ENCODE assay signal across 8 cellular contexts in genomic region chr5:74579215-74579614, GRCh38.
A peak's percentile ranks its signal among the peaks of the same experiment; 100 is the strongest.
DNase-seq lines count a peak whose midpoint lies in the region; ATAC-seq and TF ChIP-seq lines count a peak whose summit lies in the region.

No MANE protein-coding gene starts in this region.

- CTCF ChIA-PET in activated CD4-positive, alpha-beta T cell treated with anti-CD3 and anti-CD28 coated beads, Interleukin-2, amount 10 ng/mL, durations not matched to agents 7 days and 5 days (lab: Charles Lee): interaction anchor here (0.8 kb wide), 1 partner anchor 61 kb away, joined by 4 read pairs; the partner anchor contains the start of gene ENC1
- CTCF ChIA-PET in WTC11 (lab: Charles Lee): no interaction called here

- peaks cover 43% of the 10 kb centered on the region for H3K4me1 Mint-ChIP-seq in activated CD4-positive, alpha-beta T cell treated with anti-CD3 and anti-CD28 coated beads, Interleukin-2, amount 10 ng/mL, durations not matched to agents 7 days and 5 days
- peaks cover 5% of the 10 kb centered on the region for H3K4me1 Mint-ChIP-seq in WTC11

- H3K36me3 Mint-ChIP-seq in activated CD4-positive, alpha-beta T cell treated with anti-CD3 and anti-CD28 coated beads, Interleukin-2, amount 10 ng/mL, durations not matched to agents 7 days and 5 days (ENCODE audit: low read depth): peaks cover 4% of the 10 kb centered on the region
- no peaks in the 10 kb centered on the region for H3K36me3 Mint-ChIP-seq in WTC11

- DNase-seq in activated CD4-positive, alpha-beta T cell treated with anti-CD3 and anti-CD28 coated beads, Interleukin-2, amount 10 ng/mL, durations not matched to agents 7 days and 5 days: peak; percentile 74
- DNase-seq in kidney tubule cell (ENCODE audit: low spot score) (peak; percentile 33), NCI-H1694 (lab: John Stamatoyannopoulos, UW) (no peak), SKM-1 treated with dmso at 0.1 percent for 144 hours (lab: John Stamatoyannopoulos, UW; ENCODE audit: unreplicated experiment) (no peak), NCI-H2227 treated with DMSO at 0.1 percent for 48 hours (lab: John Stamatoyannopoulos, UW) (no peak), WTC11 (ENCODE audit: low spot score) (no peak)

- H3K4me3 Mint-ChIP-seq in activated CD4-positive, alpha-beta T cell treated with anti-CD3 and anti-CD28 coated beads, Interleukin-2, amount 10 ng/mL, durations not matched to agents 7 days and 5 days: peak overlapping the region; percentile 43
- H3K4me3 Mint-ChIP-seq in WTC11: no peak overlapping the region

- POLR2A ChIA-PET in activated CD4-positive, alpha-beta T cell treated with anti-CD3 and anti-CD28 coated beads, Interleukin-2, amount 10 ng/mL, durations not matched to agents 7 days and 5 days (lab: Charles Lee): no interaction called here
- POLR2A ChIA-PET in WTC11 (lab: Charles Lee): no interaction called here

- ATAC-seq in GM19043 (IDR thresholded peaks at IDR 0.05; ENCODE audit: low read depth, unreplicated experiment) (peak; percentile 68), HG03196 (IDR thresholded peaks at IDR 0.05; ENCODE audit: unreplicated experiment) (peak; percentile 64), WTC11 (no peak)

- peaks cover 3% of the 10 kb centered on the region for H3K9me3 Mint-ChIP-seq in activated CD4-positive, alpha-beta T cell treated with anti-CD3 and anti-CD28 coated beads, Interleukin-2, amount 10 ng/mL, durations not matched to agents 7 days and 5 days
- H3K9me3 Mint-ChIP-seq in WTC11: no peaks in the 10 kb centered on the region

- TF ChIP-seq CTCF in WTC11 (IDR thresholded peaks at IDR 0.05): no peak

- H3K27me3 Mint-ChIP-seq in activated CD4-positive, alpha-beta T cell treated with anti-CD3 and anti-CD28 coated beads, Interleukin-2, amount 10 ng/mL, durations not matched to agents 7 days and 5 days: peaks cover 3% of the 10 kb centered on the region
- H3K27me3 Mint-ChIP-seq in WTC11 (ENCODE audit: low read depth): no peaks in the 10 kb centered on the region

- H3K27ac Mint-ChIP-seq in activated CD4-positive, alpha-beta T cell treated with anti-CD3 and anti-CD28 coated beads, Interleukin-2, amount 10 ng/mL, durations not matched to agents 7 days and 5 days: peak overlapping the region; percentile 82
- H3K27ac Mint-ChIP-seq in WTC11: no peak overlapping the region

TF ChIP-seq in WTC11, 78 proteins besides CTCF, POLR2A, EP300 and RAD21:
- TF ChIP-seq ERG (CRISPR knock-in tag; IDR thresholded peaks at IDR 0.05): no peak
- no peak for TF ChIP-seq PRRX2 (CRISPR knock-in tag; IDR thresholded peaks at IDR 0.05)
- TF ChIP-seq, protein P1, sequence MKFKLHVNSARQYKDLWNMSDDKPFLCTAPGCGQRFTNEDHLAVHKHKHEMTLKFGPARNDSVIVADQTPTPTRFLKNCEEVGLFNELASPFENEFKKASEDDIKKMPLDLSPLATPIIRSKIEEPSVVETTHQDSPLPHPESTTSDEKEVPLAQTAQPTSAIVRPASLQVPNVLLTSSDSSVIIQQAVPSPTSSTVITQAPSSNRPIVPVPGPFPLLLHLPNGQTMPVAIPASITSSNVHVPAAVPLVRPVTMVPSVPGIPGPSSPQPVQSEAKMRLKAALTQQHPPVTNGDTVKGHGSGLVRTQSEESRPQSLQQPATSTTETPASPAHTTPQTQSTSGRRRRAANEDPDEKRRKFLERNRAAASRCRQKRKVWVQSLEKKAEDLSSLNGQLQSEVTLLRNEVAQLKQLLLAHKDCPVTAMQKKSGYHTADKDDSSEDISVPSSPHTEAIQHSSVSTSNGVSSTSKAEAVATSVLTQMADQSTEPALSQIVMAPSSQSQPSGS (CRISPR knock-in tag; IDR thresholded peaks at IDR 0.05; ENCODE audit: borderline replicate concordance, low read depth): no peak
- no peak for TF ChIP-seq NFYB (CRISPR knock-in tag; conservative IDR thresholded peaks at IDR 0.05; ENCODE audit: low read depth)
- TF ChIP-seq FOXK1 (CRISPR knock-in tag; IDR thresholded peaks at IDR 0.05): no peak
- no peak for TF ChIP-seq KAT7 (CRISPR knock-in tag; IDR thresholded peaks at IDR 0.05; ENCODE audit: borderline replicate concordance)
- no peak for TF ChIP-seq CREB1 (CRISPR knock-in tag; IDR thresholded peaks at IDR 0.05)
- TF ChIP-seq, protein P2, sequence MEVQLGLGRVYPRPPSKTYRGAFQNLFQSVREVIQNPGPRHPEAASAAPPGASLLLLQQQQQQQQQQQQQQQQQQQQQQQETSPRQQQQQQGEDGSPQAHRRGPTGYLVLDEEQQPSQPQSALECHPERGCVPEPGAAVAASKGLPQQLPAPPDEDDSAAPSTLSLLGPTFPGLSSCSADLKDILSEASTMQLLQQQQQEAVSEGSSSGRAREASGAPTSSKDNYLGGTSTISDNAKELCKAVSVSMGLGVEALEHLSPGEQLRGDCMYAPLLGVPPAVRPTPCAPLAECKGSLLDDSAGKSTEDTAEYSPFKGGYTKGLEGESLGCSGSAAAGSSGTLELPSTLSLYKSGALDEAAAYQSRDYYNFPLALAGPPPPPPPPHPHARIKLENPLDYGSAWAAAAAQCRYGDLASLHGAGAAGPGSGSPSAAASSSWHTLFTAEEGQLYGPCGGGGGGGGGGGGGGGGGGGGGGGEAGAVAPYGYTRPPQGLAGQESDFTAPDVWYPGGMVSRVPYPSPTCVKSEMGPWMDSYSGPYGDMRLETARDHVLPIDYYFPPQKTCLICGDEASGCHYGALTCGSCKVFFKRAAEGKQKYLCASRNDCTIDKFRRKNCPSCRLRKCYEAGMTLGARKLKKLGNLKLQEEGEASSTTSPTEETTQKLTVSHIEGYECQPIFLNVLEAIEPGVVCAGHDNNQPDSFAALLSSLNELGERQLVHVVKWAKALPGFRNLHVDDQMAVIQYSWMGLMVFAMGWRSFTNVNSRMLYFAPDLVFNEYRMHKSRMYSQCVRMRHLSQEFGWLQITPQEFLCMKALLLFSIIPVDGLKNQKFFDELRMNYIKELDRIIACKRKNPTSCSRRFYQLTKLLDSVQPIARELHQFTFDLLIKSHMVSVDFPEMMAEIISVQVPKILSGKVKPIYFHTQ (CRISPR knock-in tag; IDR thresholded peaks at IDR 0.05): no peak
- TF ChIP-seq, protein P3, sequence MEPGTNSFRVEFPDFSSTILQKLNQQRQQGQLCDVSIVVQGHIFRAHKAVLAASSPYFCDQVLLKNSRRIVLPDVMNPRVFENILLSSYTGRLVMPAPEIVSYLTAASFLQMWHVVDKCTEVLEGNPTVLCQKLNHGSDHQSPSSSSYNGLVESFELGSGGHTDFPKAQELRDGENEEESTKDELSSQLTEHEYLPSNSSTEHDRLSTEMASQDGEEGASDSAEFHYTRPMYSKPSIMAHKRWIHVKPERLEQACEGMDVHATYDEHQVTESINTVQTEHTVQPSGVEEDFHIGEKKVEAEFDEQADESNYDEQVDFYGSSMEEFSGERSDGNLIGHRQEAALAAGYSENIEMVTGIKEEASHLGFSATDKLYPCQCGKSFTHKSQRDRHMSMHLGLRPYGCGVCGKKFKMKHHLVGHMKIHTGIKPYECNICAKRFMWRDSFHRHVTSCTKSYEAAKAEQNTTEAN (CRISPR knock-in tag; IDR thresholded peaks at IDR 0.05): no peak
- TF ChIP-seq NFATC4 (CRISPR knock-in tag; IDR thresholded peaks at IDR 0.05): no peak
- TF ChIP-seq, protein P4, sequence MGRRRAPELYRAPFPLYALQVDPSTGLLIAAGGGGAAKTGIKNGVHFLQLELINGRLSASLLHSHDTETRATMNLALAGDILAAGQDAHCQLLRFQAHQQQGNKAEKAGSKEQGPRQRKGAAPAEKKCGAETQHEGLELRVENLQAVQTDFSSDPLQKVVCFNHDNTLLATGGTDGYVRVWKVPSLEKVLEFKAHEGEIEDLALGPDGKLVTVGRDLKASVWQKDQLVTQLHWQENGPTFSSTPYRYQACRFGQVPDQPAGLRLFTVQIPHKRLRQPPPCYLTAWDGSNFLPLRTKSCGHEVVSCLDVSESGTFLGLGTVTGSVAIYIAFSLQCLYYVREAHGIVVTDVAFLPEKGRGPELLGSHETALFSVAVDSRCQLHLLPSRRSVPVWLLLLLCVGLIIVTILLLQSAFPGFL (CRISPR knock-in tag; IDR thresholded peaks at IDR 0.05; ENCODE audit: borderline replicate concordance): no peak
- TF ChIP-seq ESRRA (CRISPR knock-in tag; IDR thresholded peaks at IDR 0.05; ENCODE audit: borderline replicate concordance): no peak

Comparison
In these comparisons a context has a peak if more than half of its experiments do, and no peak if none do; other contexts are left out.
1. DNase-seq: peak in activated CD4-positive, alpha-beta T cell treated with anti-CD3 and anti-CD28 coated beads, Interleukin-2, amount 10 ng/mL, durations not matched to agents 7 days and 5 days (single experiment) and kidney tubule cell (single experiment); none in NCI-H1694 (single experiment), SKM-1 treated with dmso at 0.1 percent for 144 hours (single experiment), NCI-H2227 treated with DMSO at 0.1 percent for 48 hours (single experiment) and WTC11 (single experiment).